Comparison of ENCODE assay signal across 20 cellular contexts in the genomic region with DNA sequence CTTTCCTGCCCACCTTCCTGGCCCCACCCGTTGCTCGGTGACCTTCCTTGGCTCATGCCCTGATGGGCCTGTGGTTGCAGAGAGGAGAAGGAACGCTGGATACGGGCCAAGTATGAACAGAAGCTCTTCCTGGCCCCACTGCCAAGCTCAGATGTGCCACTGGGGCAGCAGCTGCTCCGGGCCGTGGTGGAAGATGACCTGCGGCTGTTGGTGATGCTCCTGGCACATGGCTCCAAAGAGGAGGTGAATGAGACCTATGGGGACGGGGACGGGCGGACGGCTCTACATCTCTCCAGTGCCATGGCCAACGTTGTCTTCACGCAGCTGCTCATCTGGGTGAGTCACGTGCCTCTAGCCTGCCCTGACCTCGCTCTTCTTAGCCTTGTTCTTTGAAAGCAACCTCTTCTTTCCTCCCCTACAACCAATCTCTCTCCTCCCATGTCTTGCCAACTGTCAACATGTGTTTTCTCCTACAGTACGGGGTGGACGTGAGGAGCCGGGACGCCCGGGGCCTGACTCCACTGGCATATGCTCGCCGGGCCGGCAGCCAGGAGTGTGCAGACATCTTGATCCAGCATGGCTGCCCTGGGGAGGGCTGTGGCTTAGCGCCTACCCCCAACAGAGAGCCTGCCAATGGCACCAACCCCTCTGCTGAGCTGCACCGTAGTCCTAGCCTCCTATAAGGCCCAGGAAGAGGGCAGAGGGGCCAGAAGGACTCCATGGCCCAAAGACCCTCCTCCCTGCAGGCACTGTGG. TPM values are rescaled to one million over a fixed set of nuclear protein-coding genes. Genes with fewer than 3 reads are reported as not detected.
A peak's percentile ranks its signal among the peaks of the same experiment; 100 is the strongest.
DNase-seq lines count a peak whose midpoint lies in the region; ATAC-seq and TF ChIP-seq lines count a peak whose summit lies in the region.
"Had no signal": no experiment of that assay in that cellular context is flagged by ENCODE, and none has a peak within 500 bp of the region (broad histone marks: within the 10 kb centered on the region; RNA-seq: fewer than 3 reads in every experiment).

No MANE protein-coding gene starts in this region.

- H3K9me3 ChIP-seq in WERI-Rb-1 (ENCODE audit: severe bottlenecking) (no peaks in the 10 kb centered on the region), heart right ventricle (no peaks in the 10 kb centered on the region), stomach (no peaks in the 10 kb centered on the region)
- H3K9me3 ChIP-seq: colonic mucosa, tibial nerve had no signal

- TF ChIP-seq EP300 in stomach (IDR thresholded peaks at IDR 0.05), result no peak

- H3K4me3 ChIP-seq in WERI-Rb-1 (ENCODE audit: low read depth, low read length) (no peak overlapping the region), heart right ventricle (no peak overlapping the region), stomach (no peak overlapping the region)
- H3K4me3 ChIP-seq: colonic mucosa, tibial nerve had no signal

- peaks cover 3 to 21% (median 9%) of the 10 kb centered on the region in 9 donors for H3K4me1 ChIP-seq in heart right ventricle
- peaks cover 0 to 10% (median 1%) of the 10 kb centered on the region in 4 donors for H3K4me1 ChIP-seq in stomach
- H3K4me1 ChIP-seq: colonic mucosa had no signal

- peak; percentile 60 for DNase-seq in LHCN-M2 (ENCODE audit: low read depth)
- DNase-seq in WERI-Rb-1, result peak; percentile 6
- no peak for DNase-seq in heart right ventricle
- DNase-seq in stomach, result peak; percentile 24
- no peak for DNase-seq in NCI-H1436 (lab: John Stamatoyannopoulos, UW)
- no peak for DNase-seq in NOMO-1 (lab: John Stamatoyannopoulos, UW; ENCODE audit: unreplicated experiment in 2 of 2)
- DNase-seq: activated CD4-positive, CD25-positive, alpha-beta regulatory T cell; activated effector memory CD4-positive, alpha-beta T cell treated with anti-CD3 and anti-CD28 coated beads, Interleukin-2, amount 50 U/mL, for 16 hours; colonic mucosa; mesenchymal stem cell; MV-4-11; SHP77; stimulated activated CD4-positive, alpha-beta T cell treated with anti-CD3 and anti-CD28 coated beads, Interleukin-4, amount 100 ng/mL, for 4 hours had no signal

- intact Hi-C loops in heart right ventricle (cut with DNase I), result no loop called here
- intact Hi-C loops in stomach (cut with DNase I; ENCODE audit: low total_unique reads), result no loop called here

- no peaks in the 10 kb centered on the region for H3K27me3 ChIP-seq in WERI-Rb-1 (ENCODE audit: insufficient read depth, low read depth, severe bottlenecking)
- H3K27me3 ChIP-seq in heart right ventricle, result no peaks in the 10 kb centered on the region
- H3K27me3 ChIP-seq in stomach, result no peaks in the 10 kb centered on the region
- H3K27me3 ChIP-seq: colonic mucosa, tibial nerve had no signal

- H3K36me3 ChIP-seq in WERI-Rb-1 (peaks cover 42% of the 10 kb centered on the region), heart right ventricle (peaks cover 0 to 65% (median 0%) of the 10 kb centered on the region in 9 donors), stomach (peaks cover 21 to 68% (median 67%) of the 10 kb centered on the region in 4 donors)
- H3K36me3 ChIP-seq: colonic mucosa had no signal

- TF ChIP-seq CTCF in WERI-Rb-1 (IDR thresholded peaks at IDR 0.05; ENCODE audit: low read depth, low read length) (no peak), heart right ventricle (IDR thresholded peaks at IDR 0.05) (no peak), stomach (IDR thresholded peaks at IDR 0.05) (no peak)

- H3K27ac ChIP-seq in WERI-Rb-1, result no peak overlapping the region
- H3K27ac ChIP-seq in heart right ventricle, result peak overlapping the region in 1 of 10 donors; percentile 36
- no peak overlapping the region for H3K27ac ChIP-seq in stomach
- H3K27ac ChIP-seq: colonic mucosa, tibial nerve had no signal

- TF ChIP-seq POLR2A in stomach (IDR thresholded peaks at IDR 0.05), result no peak

- peak in 6 of 8 donors; percentile 12 to 60 (median 48) for ATAC-seq in heart right ventricle
- no peak for ATAC-seq in GM21526 (IDR thresholded peaks at IDR 0.05; ENCODE audit: low FRiP score, unreplicated experiment)
- ATAC-seq: T-helper 17 cell had no signal

- WGBS in heart right ventricle, 2 donors, result 65 to 70% methylated on average over 25 of the region's 25 CpGs
- WGBS in stomach, 5 donors, result 79 to 85% (median 81%) methylated on average over 25 of the region's 25 CpGs

RNA-seq across cellular contexts. Expression of a gene that starts 24.1 kb away (rescaled TPM):
- total RNA-seq in LHCN-M2 (2014; rRNA removed), result not detected in 2 replicates
- polyA plus RNA-seq in LHCN-M2 (2012), result not detected
- total RNA-seq in heart right ventricle, result 1 to 10 TPM in 2 of 10 donors, under 1 TPM in 5, not detected in 3; 0.30 to 2.0 (median 0.93) TPM
- 1 to 10 TPM in 1 of 2 donors, under 1 TPM in 1; 0.04 to 1.0 TPM for polyA plus RNA-seq in heart right ventricle
- not detected for total RNA-seq in stomach
- not detected for polyA plus RNA-seq in stomach
- total RNA-seq: activated CD8-positive, alpha-beta memory T cell treated with anti-CD3 and anti-CD28 coated beads for 36 hours; colonic mucosa; epithelial cell of proximal tubule; skeletal muscle tissue; T-helper 17 cell; tibial nerve had no signal
- polyA plus RNA-seq: neural cell had no signal

RNA-seq across cellular contexts. Expression of a gene that starts 43.6 kb away (rescaled TPM):
- total RNA-seq in LHCN-M2 (2014; rRNA removed), result not detected in 2 replicates
- polyA plus RNA-seq in LHCN-M2 (2012), result not detected
- total RNA-seq in heart right ventricle, result 10 to 100 TPM; 17.5 to 44.6 (median 29.1) TPM
- 10 to 100 TPM in 1 of 2 donors, 1 to 10 TPM in 1; 7.2 to 63.4 TPM for polyA plus RNA-seq in heart right ventricle
- not detected for total RNA-seq in stomach
- polyA plus RNA-seq in stomach, result under 1 TPM in 1 of 3 donors, not detected in 2; 0.05 TPM
- total RNA-seq: activated CD8-positive, alpha-beta memory T cell treated with anti-CD3 and anti-CD28 coated beads for 36 hours; colonic mucosa; epithelial cell of proximal tubule; T-helper 17 cell; tibial nerve had no signal
- polyA plus RNA-seq: neural cell had no signal

RNA-seq across cellular contexts. Expression of a gene that starts 57.2 kb away (rescaled TPM):
- total RNA-seq in LHCN-M2 (2014; rRNA removed) (52.8 and 53.4 TPM in 2 replicates), heart right ventricle (10 to 100 TPM; 40.5 to 93.4 (median 50.3) TPM), stomach (100 to 1,000 TPM in 2 of 5 donors, 10 to 100 TPM in 3; 32.5 to 342 (median 83.9) TPM)
- 60.3 TPM for polyA plus RNA-seq in LHCN-M2 (2012)
- polyA plus RNA-seq in heart right ventricle (10 to 100 TPM; 40.2 to 67.5 TPM), stomach (10 to 100 TPM; 36.0 to 60.8 (median 45.8) TPM)

Comparison
In these comparisons a context has a peak if more than half of its experiments do, and no peak if none do; other contexts are left out.
1. DNase-seq: peak in LHCN-M2 (single experiment), WERI-Rb-1 (single experiment) and stomach (single experiment); none in heart right ventricle (0 of 2), NCI-H1436 (single experiment) and NOMO-1 (0 of 2).
2. RNA of a gene that starts 43.6 kb away (total RNA-seq): 17.5 to 44.6 TPM in heart right ventricle; not detected in LHCN-M2 and not detected in stomach; every median in the first group is over 10 times any median in the second.